Comparison of ENCODE assay signal across 18 cellular contexts in genomic region chr16:28915181-28915580, GRCh38. TPM values are rescaled to one million over a fixed set of nuclear protein-coding genes. Genes with fewer than 3 reads are reported as not detected.
A peak's percentile ranks its signal among the peaks of the same experiment; 100 is the strongest.
DNase-seq lines count a peak whose midpoint lies in the region; ATAC-seq, FAIRE-seq and TF ChIP-seq lines count a peak whose summit lies in the region.
"Had no signal": no experiment of that assay in that cellular context is flagged by ENCODE, and none has a peak within 500 bp of the region (broad histone marks: within the 10 kb centered on the region; RNA-seq: fewer than 3 reads in every experiment).

No MANE protein-coding gene starts in this region.

- H3K36me3 ChIP-seq in BJ (ENCODE audit: control insufficient read depth, insufficient read depth, low read length) (peaks cover 16% of the 10 kb centered on the region), bronchial epithelial cell (ENCODE audit: control insufficient read depth, insufficient read depth, low read length) (peaks cover 17% of the 10 kb centered on the region)

- no peak for TF ChIP-seq CTCF in BJ (IDR thresholded peaks at IDR 0.05; ENCODE audit: insufficient read depth, low read depth, low read length)
- TF ChIP-seq CTCF in bronchial epithelial cell (IDR thresholded peaks at IDR 0.05; ENCODE audit: insufficient read depth, low read length, severe bottlenecking): no peak

- POLR2A ChIA-PET in BJ (lab: Charles Lee): no interaction called here

- H3K4me3 ChIP-seq in BJ (ENCODE audit: low read depth, low read length) (no peak overlapping the region), bronchial epithelial cell (ENCODE audit: low read depth, low read length) (no peak overlapping the region)
- H3K4me3 ChIP-seq: colonic mucosa, esophagus muscularis mucosa, prostate gland had no signal

- H3K27me3 ChIP-seq in BJ (ENCODE audit: control insufficient read depth, insufficient read depth, low read length) (no peaks in the 10 kb centered on the region), bronchial epithelial cell (ENCODE audit: control insufficient read depth, insufficient read depth, low read length) (no peaks in the 10 kb centered on the region)
- H3K27me3 ChIP-seq: colonic mucosa, esophagus muscularis mucosa had no signal

- no peak for FAIRE-seq in bronchial epithelial cell (lab: Jason Lieb, UNC)

- ATAC-seq in GM21381 (IDR thresholded peaks at IDR 0.05; ENCODE audit: unreplicated experiment): no peak
- ATAC-seq: activated CD8-positive, alpha-beta T cell treated with anti-CD3 and anti-CD28 coated beads for 36 hours; naive thymus-derived CD8-positive, alpha-beta T cell had no signal

- DNase-seq in BJ (ENCODE audit: low read depth): peak; percentile 30
- peak; percentile 22 for DNase-seq in NCI-H226
- DNase-seq in bronchial epithelial cell (ENCODE audit: low read depth): peak; percentile 18
- DNase-seq in kidney tubule cell (ENCODE audit: low spot score): peak; percentile 10
- no peak for DNase-seq in NCI-H2081 (lab: John Stamatoyannopoulos, UW)
- no peak for DNase-seq in hippocampal formation (lab: John Stamatoyannopoulos, UW)
- DNase-seq in stimulated activated CD4-positive, alpha-beta T cell treated with anti-CD3 and anti-CD28 coated beads, Interleukin-4, amount 100 ng/mL, for 4 hours: no peak
- DNase-seq: activated CD8-positive, alpha-beta T cell treated with anti-CD3 and anti-CD28 coated beads for 36 hours; AML-193; Calu3; colonic mucosa; naive thymus-derived CD8-positive, alpha-beta T cell; NCI-H2029 treated with DMSO at 0.1 percent for 48 hours; NCI-H524 had no signal

- CTCF ChIA-PET in BJ (lab: Yijun Ruan, JAX): interaction anchor here (0.7 to 1.0 kb wide), 2 partner anchors 15 to 30 kb away, joined by 3 to 5 read pairs; no protein-coding TSS in a partner anchor

RNA-seq across cellular contexts. Expression of gene RABEP2, which starts 9.9 kb away (rescaled TPM):
- polyA plus RNA-seq in BJ (2011; rRNA removed): 14.5 and 20.4 TPM in 2 replicates
- 4.7 and 5.6 TPM in 2 replicates for polyA minus RNA-seq in BJ (2011; rRNA and poly(A)+ RNA removed)
- total RNA-seq in bronchial epithelial cell: 20.3 and 30.0 TPM in 2 replicates

RNA-seq across cellular contexts. Expression of gene CD19, which starts 16.6 kb away (rescaled TPM):
- not detected in 2 replicates for polyA plus RNA-seq in BJ (2011; rRNA removed)
- not detected in 2 replicates for polyA minus RNA-seq in BJ (2011; rRNA and poly(A)+ RNA removed)
- not detected in 2 replicates for total RNA-seq in bronchial epithelial cell
- total RNA-seq: activated T-helper 1 cell treated with anti-CD3 and anti-CD28 coated beads, Interleukin-12 subunit alpha, Interleukin-12 subunit beta, Interleukin-2, Interleukin-4 antibody, amounts not matched to agents 30 ng/mL and 10 ng/mL and 1 ng/mL, durations not matched to agents 14 hours and 24 hours and 36 hours; Calu3 had no signal

RNA-seq across cellular contexts. Expression of gene NFATC2IP, which starts 35.6 kb away (rescaled TPM):
- polyA plus RNA-seq in BJ (2011; rRNA removed): 23.6 and 30.7 TPM in 2 replicates
- 12.7 and 12.8 TPM in 2 replicates for polyA minus RNA-seq in BJ (2011; rRNA and poly(A)+ RNA removed)
- 19.2 and 21.5 TPM in 2 replicates for total RNA-seq in bronchial epithelial cell

RNA-seq across cellular contexts. Expression of gene ATP2A1, which starts 36.9 kb away (rescaled TPM):
- 0.38 and 0.44 TPM in 2 replicates for polyA plus RNA-seq in BJ (2011; rRNA removed)
- 0.10 and 0.62 TPM in 2 replicates for polyA minus RNA-seq in BJ (2011; rRNA and poly(A)+ RNA removed)
- total RNA-seq in bronchial epithelial cell: under 0.01 and 0.13 TPM in 2 replicates
- polyA plus RNA-seq: naive thymus-derived CD8-positive, alpha-beta T cell had no signal

RNA-seq across cellular contexts. Expression of gene SH2B1, which starts 51.5 kb away (rescaled TPM):
- 14.6 and 24.7 TPM in 2 replicates for polyA plus RNA-seq in BJ (2011; rRNA removed)
- 21.4 and 21.8 TPM in 2 replicates for polyA minus RNA-seq in BJ (2011; rRNA and poly(A)+ RNA removed)
- total RNA-seq in bronchial epithelial cell: 4.2 and 6.7 TPM in 2 replicates

Comparison
In these comparisons a context has a peak if more than half of its experiments do, and no peak if none do; other contexts are left out.
1. DNase-seq: peak in BJ (single experiment), NCI-H226 (single experiment), bronchial epithelial cell (single experiment) and kidney tubule cell (single experiment); none in NCI-H2081 (0 of 2), hippocampal formation (0 of 2) and stimulated activated CD4-positive, alpha-beta T cell treated with anti-CD3 and anti-CD28 coated beads, Interleukin-4, amount 100 ng/mL, for 4 hours (0 of 2).